Comparison of ENCODE assay signal across 16 cellular contexts in the genomic region with DNA sequence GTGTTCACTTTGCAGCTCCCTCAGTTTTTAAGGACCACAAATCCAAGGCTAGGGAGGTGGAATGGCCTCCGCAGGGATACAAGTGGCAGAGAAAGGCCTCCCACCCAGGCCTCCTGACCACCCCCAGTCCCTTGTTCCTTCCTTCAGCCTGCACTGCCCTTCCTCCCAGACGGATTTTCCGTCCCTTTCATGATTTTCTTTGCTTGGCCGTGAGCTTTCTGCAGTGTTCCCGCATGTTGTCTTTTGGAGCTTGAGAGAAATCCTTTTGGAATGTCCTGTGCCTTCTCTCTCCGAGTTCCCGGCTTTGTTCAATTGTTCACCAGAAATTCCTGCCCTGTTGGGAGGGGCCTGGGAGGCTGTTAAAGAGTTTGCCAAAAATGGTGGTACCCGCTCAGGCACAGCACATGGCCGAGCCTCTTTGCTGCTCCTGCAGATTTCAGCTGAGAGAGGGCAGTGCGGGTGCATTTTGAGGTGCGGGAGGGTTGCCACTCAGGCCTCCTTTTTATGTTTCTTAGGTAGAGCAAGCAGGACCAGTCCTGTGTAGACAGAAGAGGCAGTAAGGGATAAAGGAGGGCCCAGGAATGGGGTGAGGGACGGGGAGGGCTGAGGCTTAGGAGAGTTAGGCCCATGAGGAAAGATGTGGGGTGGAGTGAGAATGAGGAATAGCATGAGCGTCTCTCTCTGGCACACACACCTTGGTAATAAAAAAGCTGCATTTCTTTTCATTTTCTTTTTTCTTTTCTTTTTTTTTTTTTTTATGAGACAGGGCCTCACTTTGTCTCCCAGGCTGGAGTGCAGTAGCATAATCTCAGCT. TPM values are rescaled to one million over a fixed set of nuclear protein-coding genes. Genes with fewer than 3 reads are reported as not detected.
DNase-seq lines count a peak whose midpoint lies in the region; ATAC-seq, FAIRE-seq and TF ChIP-seq lines count a peak whose summit lies in the region.
"Had no signal": no experiment of that assay in that cellular context is flagged by ENCODE, and none has a peak within 500 bp of the region (broad histone marks: within the 10 kb centered on the region; RNA-seq: fewer than 3 reads in every experiment).

No MANE protein-coding gene starts in this region.

- peak overlapping the region; percentile 79 for H2BK120ac ChIP-seq in mesendoderm (ENCODE audit: low read depth, low read length)

- H3K23ac ChIP-seq in mesendoderm (ENCODE audit: low read length): no peak overlapping the region

- no CpG with 5 or more reads among the region's 13 CpGs for WGBS in mesendoderm (ENCODE audit: extremely low coverage, insufficient coverage, low lambda C conversion rate)

- H4K5ac ChIP-seq in mesendoderm (ENCODE audit: low read length): no peak overlapping the region

- H3K4ac ChIP-seq in mesendoderm (ENCODE audit: low read depth, low read length): peak overlapping the region; percentile 40

- no peaks in the 10 kb centered on the region for H3K9me1 ChIP-seq in endothelial cell of umbilical vein (replicated peaks; ENCODE audit: control insufficient read depth, extremely low read depth, insufficient read depth, low read length)

- H3K79me2 ChIP-seq in endothelial cell of umbilical vein (ENCODE audit: control insufficient read depth, insufficient read depth, low read length) (no peaks in the 10 kb centered on the region), mesendoderm (ENCODE audit: control insufficient read depth, insufficient read depth, low read length) (no peaks in the 10 kb centered on the region)

- no peaks in the 10 kb centered on the region for H3K27me3 ChIP-seq in endothelial cell of umbilical vein (ENCODE audit: control insufficient read depth in 2 of 2, insufficient read depth in 2 of 2, low read length in 2 of 2)
- no peaks in the 10 kb centered on the region for H3K27me3 ChIP-seq in mesendoderm (ENCODE audit: insufficient read depth, low read length, poor library complexity)
- H3K27me3 ChIP-seq in thoracic aorta (replicated peaks; ENCODE audit: insufficient read depth): no peaks in the 10 kb centered on the region

- peak overlapping the region; percentile 80 for H2AFZ ChIP-seq in endothelial cell of umbilical vein (ENCODE audit: low read depth, low read length)
- H2AFZ ChIP-seq: PC-9 had no signal

- intact Hi-C loops in endothelial cell of umbilical vein (cut with micrococcal nuclease): loop anchor here (1.0 kb wide), 1 partner anchor 13 kb away; no protein-coding TSS in a partner anchor

- H3K79me1 ChIP-seq in mesendoderm (ENCODE audit: low read length): no peaks in the 10 kb centered on the region

- H3K9me3 ChIP-seq in endothelial cell of umbilical vein (replicated peaks; ENCODE audit: control insufficient read depth, insufficient read depth, low read length): no peaks in the 10 kb centered on the region
- H3K9me3 ChIP-seq in thoracic aorta: no peaks in the 10 kb centered on the region

- H3K36me3 ChIP-seq in endothelial cell of umbilical vein (ENCODE audit: control insufficient read depth in 2 of 2, extremely low read depth in 1 of 2, insufficient read depth in 2 of 2, low read length in 2 of 2) (no peaks in the 10 kb centered on the region), mesendoderm (ENCODE audit: control insufficient read depth, insufficient read depth, low read length) (no peaks in the 10 kb centered on the region), thoracic aorta (no peaks in the 10 kb centered on the region)

- H3K4me1 ChIP-seq in endothelial cell of umbilical vein (ENCODE audit: control insufficient read depth, extremely low read depth, insufficient read depth, low read length) (peaks cover 49% of the 10 kb centered on the region), mesendoderm (ENCODE audit: control insufficient read depth, low read depth, low read length) (no peaks in the 10 kb centered on the region), thoracic aorta (ENCODE audit: control insufficient read depth in 1 of 2, low read depth in 2 of 2) (peaks cover 31 to 48% of the 10 kb centered on the region in 2 donors)

- TF ChIP-seq CTCF in RWPE1 (conservative IDR thresholded peaks at IDR 0.05; ENCODE audit: low read depth) (no peak), endothelial cell of umbilical vein (IDR thresholded peaks at IDR 0.05; ENCODE audit: extremely low read depth in 1 of 2, insufficient read depth in 1 of 2, low read depth in 1 of 2, low read length in 2 of 2) (no peak), thoracic aorta (IDR thresholded peaks at IDR 0.05) (no peak), GM20000 (IDR thresholded peaks at IDR 0.05; ENCODE audit: extremely low read depth, missing control alignments) (no peak)

- H3K56ac ChIP-seq in mesendoderm (ENCODE audit: low read length): peak overlapping the region; percentile 89

- peak overlapping the region; percentile 71 for H3K18ac ChIP-seq in mesendoderm (ENCODE audit: low read length)

- H2BK5ac ChIP-seq in mesendoderm (ENCODE audit: low read length): peak overlapping the region; percentile 57

- H3K9ac ChIP-seq in endothelial cell of umbilical vein (replicated peaks; ENCODE audit: extremely low read depth, insufficient read depth, low read length): peak overlapping the region; percentile 70
- peak overlapping the region; percentile 58 for H3K9ac ChIP-seq in mesendoderm (ENCODE audit: low read length)

- DNase-seq in RWPE1 (ENCODE audit: low spot score) (no peak), endothelial cell of umbilical vein (ENCODE audit: low read depth, low spot score) (peak; percentile 80), mesendoderm (peak; percentile 91), thoracic aorta (ENCODE audit: low spot score) (no peak), NCI-H187 treated with DMSO at 0.1 percent for 48 hours (lab: John Stamatoyannopoulos, UW) (no peak), NCI-H345 treated with DMSO at 0.1 percent for 48 hours (lab: John Stamatoyannopoulos, UW; ENCODE audit: unreplicated experiment) (no peak), GM20000 (ENCODE audit: low spot score) (no peak)
- DNase-seq in activated CD4-positive, alpha-beta T cell treated with anti-CD3 and anti-CD28 coated beads for 4 hours: no peak
- DNase-seq: activated CD8-positive, alpha-beta T cell treated with anti-CD3 and anti-CD28 coated beads for 36 hours; activated naive CD4-positive, alpha-beta T cell treated with Interleukin-2 at 50 U/mL for 16 hours; CD4-positive, alpha-beta T cell; foreskin melanocyte; NCI-H2171 treated with DMSO at 0.1 percent for 48 hours; PC-9 had no signal

- CTCF ChIA-PET in RWPE1 (lab: Yijun Ruan, JAX) (no interaction called here), endothelial cell of umbilical vein (lab: Charles Lee) (interaction anchor here (1.0 to 3.5 kb wide), 4 partner anchors 12 to 80 kb away, joined by 3 to 20 read pairs (median 10); no protein-coding TSS in a partner anchor)

- BruUV-seq in endothelial cell of umbilical vein (replicated peaks; lab: Mats Ljungman, UMichigan): no TSS peak

- TF ChIP-seq POLR2A in endothelial cell of umbilical vein (IDR thresholded peaks at IDR 0.05; ENCODE audit: low read depth, low read length): no peak

- H3K27ac ChIP-seq in RWPE1: peak overlapping the region; percentile 71
- peak overlapping the region; percentile 92 for H3K27ac ChIP-seq in endothelial cell of umbilical vein (ENCODE audit: insufficient read depth, low read depth, low read length)
- peak overlapping the region; percentile 92 for H3K27ac ChIP-seq in mesendoderm (ENCODE audit: low read depth, low read length)
- peak overlapping the region; percentile 54 to 89 for H3K27ac ChIP-seq in thoracic aorta
- H3K27ac ChIP-seq: PC-9 had no signal

- peak; percentile 78 for FAIRE-seq in endothelial cell of umbilical vein (lab: Jason Lieb, UNC)

- no peak for ATAC-seq in thoracic aorta (ENCODE audit: insufficient number of reproducible peaks, low FRiP score, low read depth)
- ATAC-seq: activated CD8-positive, alpha-beta T cell treated with anti-CD3 and anti-CD28 coated beads for 36 hours; left lobe of liver had no signal

- H3K4me3 ChIP-seq in endothelial cell of umbilical vein (replicated peaks in 1 of 3; ENCODE audit: insufficient read depth in 1 of 3, low read depth in 1 of 3, low read length in 3 of 3) (no peak overlapping the region), mesendoderm (ENCODE audit: low read length) (no peak overlapping the region), thoracic aorta (no peak overlapping the region)
- H3K4me3 ChIP-seq: PC-9 had no signal

- H2AK5ac ChIP-seq in mesendoderm (ENCODE audit: low read length): no peak overlapping the region

- H2BK15ac ChIP-seq in mesendoderm (replicated peaks; ENCODE audit: low read depth): no peak overlapping the region

- peak overlapping the region; percentile 91 for H4K8ac ChIP-seq in mesendoderm (ENCODE audit: low read depth, low read length)

- H4K20me1 ChIP-seq in endothelial cell of umbilical vein (replicated peaks; ENCODE audit: control insufficient read depth, extremely low read depth, insufficient read depth, low read length): no peaks in the 10 kb centered on the region

- POLR2A ChIA-PET in RWPE1 (lab: Yijun Ruan, JAX; ENCODE audit: low non-redundant PET): interaction anchor here (0.7 kb wide), 1 partner anchor 72 kb away, joined by 3 read pairs; no protein-coding TSS in a partner anchor
- POLR2A ChIA-PET in endothelial cell of umbilical vein (lab: Charles Lee): interaction anchor here (0.9 to 1.6 kb wide), 4 partner anchors 8 to 23 kb away, joined by 3 to 5 read pairs (median 4); no protein-coding TSS in a partner anchor

- H3K4me2 ChIP-seq in endothelial cell of umbilical vein (ENCODE audit: insufficient read depth, low read length): peak overlapping the region; percentile 37
- no peak overlapping the region for H3K4me2 ChIP-seq in mesendoderm (ENCODE audit: low read length)
- H3K4me2 ChIP-seq: PC-9 had no signal

- dilution Hi-C loops in endothelial cell of umbilical vein (cut with MboI; ENCODE audit: extremely low pct_ligation_motif_present, low sequenced_read_pairs): no loop called here

RNA-seq across cellular contexts. Expression of gene HSPG2, which starts 7.4 kb away (rescaled TPM):
- 3,499 and 3,960 TPM in 2 replicates for total RNA-seq in endothelial cell of umbilical vein
- polyA plus RNA-seq in endothelial cell of umbilical vein: 734 and 849 TPM in 2 replicates
- polyA plus RNA-seq in endothelial cell of umbilical vein (2011; cell fraction: cytosol; rRNA removed): 751 and 1,165 TPM in 2 replicates
- 1,616 and 1,967 TPM in 2 replicates for polyA plus RNA-seq in endothelial cell of umbilical vein (2011; cell fraction: nucleus; rRNA removed)
- 1,500 and 2,412 TPM in 2 replicates for polyA plus RNA-seq in endothelial cell of umbilical vein (2012)
- polyA minus RNA-seq in endothelial cell of umbilical vein: 1,494 and 1,598 TPM in 2 replicates
- 16.5 TPM for polyA minus RNA-seq in endothelial cell of umbilical vein (2011; cell fraction: cytosol; rRNA and poly(A)+ RNA removed)
- 1,216 and 2,140 TPM in 2 replicates for polyA minus RNA-seq in endothelial cell of umbilical vein (2011; cell fraction: nucleus; rRNA and poly(A)+ RNA removed)
- polyA plus RNA-seq in mesendoderm (2013, experiment 1 of 2): 10.1 TPM
- polyA plus RNA-seq in mesendoderm (2013, experiment 2 of 2): 9.4 TPM
- total RNA-seq in thoracic aorta: 100 to 1,000 TPM; 684 to 846 TPM

RNA-seq across cellular contexts. Expression of gene CELA3B, which starts 32.4 kb away (rescaled TPM):
- total RNA-seq in endothelial cell of umbilical vein (0.48 TPM in 1 of 2 replicates, not detected in the other), thoracic aorta (1 to 10 TPM in 1 of 2 donors, not detected in 1; 2.0 TPM)
- 0.30 and 0.32 TPM in 2 replicates for polyA plus RNA-seq in endothelial cell of umbilical vein
- 0.10 and 0.20 TPM in 2 replicates for polyA plus RNA-seq in endothelial cell of umbilical vein (2011; cell fraction: cytosol; rRNA removed)
- 0.25 and 0.29 TPM in 2 replicates for polyA plus RNA-seq in endothelial cell of umbilical vein (2011; cell fraction: nucleus; rRNA removed)
- not detected in 2 replicates for polyA plus RNA-seq in endothelial cell of umbilical vein (2012)
- polyA minus RNA-seq in endothelial cell of umbilical vein: 0.39 TPM in 1 of 2 replicates, not detected in the other
- not detected for polyA minus RNA-seq in endothelial cell of umbilical vein (2011; cell fraction: cytosol; rRNA and poly(A)+ RNA removed)
- 1.5 TPM in 1 of 2 replicates, not detected in the other for polyA minus RNA-seq in endothelial cell of umbilical vein (2011; cell fraction: nucleus; rRNA and poly(A)+ RNA removed)
- not detected for polyA plus RNA-seq in mesendoderm (2013, experiment 1 of 2)
- polyA plus RNA-seq in mesendoderm (2013, experiment 2 of 2): not detected
- total RNA-seq: activated CD8-positive, alpha-beta T cell treated with anti-CD3 and anti-CD28 coated beads for 36 hours; CD4-positive, alpha-beta T cell; PC-9; T-helper 2 cell treated with Interferon-gamma antibody and Interleukin-4, amounts not matched to agents 100 ng/mL and 5 ng/mL, for 36 hours had no signal

RNA-seq across cellular contexts. Expression of gene CELA3A, which starts 57.0 kb away (rescaled TPM):
- total RNA-seq in endothelial cell of umbilical vein (not detected in 2 replicates), thoracic aorta (1 to 10 TPM; 2.0 to 6.6 TPM)
- polyA plus RNA-seq in endothelial cell of umbilical vein: 0.35 TPM in 1 of 2 replicates, not detected in the other
- polyA plus RNA-seq in endothelial cell of umbilical vein (2011; cell fraction: cytosol; rRNA removed): 0.16 and 0.43 TPM in 2 replicates
- 0.26 TPM in 1 of 2 replicates, not detected in the other for polyA plus RNA-seq in endothelial cell of umbilical vein (2011; cell fraction: nucleus; rRNA removed)
- polyA plus RNA-seq in endothelial cell of umbilical vein (2012): not detected in 2 replicates
- not detected in 2 replicates for polyA minus RNA-seq in endothelial cell of umbilical vein
- polyA minus RNA-seq in endothelial cell of umbilical vein (2011; cell fraction: cytosol; rRNA and poly(A)+ RNA removed): not detected
- polyA minus RNA-seq in endothelial cell of umbilical vein (2011; cell fraction: nucleus; rRNA and poly(A)+ RNA removed): not detected in 2 replicates
- polyA plus RNA-seq in mesendoderm (2013, experiment 1 of 2): not detected
- not detected for polyA plus RNA-seq in mesendoderm (2013, experiment 2 of 2)
- total RNA-seq: activated CD8-positive, alpha-beta T cell treated with anti-CD3 and anti-CD28 coated beads for 36 hours; CD4-positive, alpha-beta T cell; PC-9; T-helper 2 cell treated with Interferon-gamma antibody and Interleukin-4, amounts not matched to agents 100 ng/mL and 5 ng/mL, for 36 hours had no signal

Comparison
In these comparisons a context has a peak if more than half of its experiments do, and no peak if none do; other contexts are left out.
1. DNase-seq: peak in endothelial cell of umbilical vein (single experiment) and mesendoderm (single experiment); none in RWPE1 (single experiment), thoracic aorta (single experiment), activated CD4-positive, alpha-beta T cell treated with anti-CD3 and anti-CD28 coated beads for 4 hours (0 of 2), NCI-H187 treated with DMSO at 0.1 percent for 48 hours (single experiment), NCI-H345 treated with DMSO at 0.1 percent for 48 hours (single experiment) and GM20000 (single experiment).
2. Peak in every context shown above with its lines, with median percentiles within 50 percentile points of each other: H3K27ac ChIP-seq.